23 cellular contexts compared by ENCODE assay signal in genomic region chr6:46233131-46233530, GRCh38.
DNase-seq lines count a peak whose midpoint lies in the region; ATAC-seq, FAIRE-seq and TF ChIP-seq lines count a peak whose summit lies in the region.
"Had no signal": no experiment of that assay in that cellular context is flagged by ENCODE, and none has a peak within 500 bp of the region (broad histone marks: within the 10 kb centered on the region; RNA-seq: fewer than 3 reads in every experiment).

No MANE protein-coding gene starts in this region.

- TF ChIP-seq CTCF in HepG2 (CRISPR knock-in tag; IDR thresholded peaks at IDR 0.05), result no peak
- TF ChIP-seq CTCF in right lobe of liver (IDR thresholded peaks at IDR 0.05), result no peak
- TF ChIP-seq CTCF in IMR-90 (conservative IDR thresholded peaks at IDR 0.05; ENCODE audit: low read depth, low read length), result no peak
- no peak for TF ChIP-seq CTCF in H1 (IDR thresholded peaks at IDR 0.05; ENCODE audit: control extremely low read depth in 1 of 3, insufficient read depth in 1 of 3, low read depth in 1 of 3, low read length in 3 of 3)

- H3K14ac ChIP-seq in IMR-90 (replicated peaks; ENCODE audit: low read depth, low read length), result no peak overlapping the region
- no peak overlapping the region for H3K14ac ChIP-seq in H1 (ENCODE audit: insufficient read length)

- H3K9me3 ChIP-seq in HepG2 (ENCODE audit: low read length) (peaks cover 7% of the 10 kb centered on the region), right lobe of liver (no peaks in the 10 kb centered on the region), BLaER1 (peaks cover 23% of the 10 kb centered on the region), IMR-90 (ENCODE audit: control insufficient read depth, insufficient read depth, low read length) (no peaks in the 10 kb centered on the region), H1 (ENCODE audit: insufficient read depth in 2 of 2, low read depth in 1 of 2, low read length in 1 of 2) (peaks cover 10 to 13% of the 10 kb centered on the region in 2 experiments), MG63 (no peaks in the 10 kb centered on the region)
- H3K9me3 ChIP-seq: Caco-2 had no signal

- CTCF ChIA-PET in HepG2 (lab: Yijun Ruan, JAX; ENCODE audit: low intra/inter-chr PET ratio, low total read pairs), result no interaction called here
- CTCF ChIA-PET in IMR-90 (lab: Yijun Ruan, JAX), result no interaction called here
- CTCF ChIA-PET in H1 (lab: Charles Lee; ENCODE audit: partially characterized antibody), result interaction anchor here (1.3 kb wide), 1 partner anchor 11 kb away, joined by 3 read pairs; no protein-coding TSS in a partner anchor

- no peak for TF ChIP-seq POLR2A in HepG2 (IDR thresholded peaks at IDR 0.05; ENCODE audit: insufficient read depth in 1 of 2, low read depth in 2 of 2, low read length in 2 of 2)
- no peak for TF ChIP-seq POLR2A in right lobe of liver (IDR thresholded peaks at IDR 0.05)
- no peak for TF ChIP-seq POLR2A in IMR-90 (IDR thresholded peaks at IDR 0.05; ENCODE audit: low read depth, low read length)
- no peak for TF ChIP-seq POLR2A in H1 (IDR thresholded peaks at IDR 0.05; ENCODE audit: control extremely low read depth in 1 of 2, low read depth in 2 of 2, low read length in 2 of 2)

- H2BK15ac ChIP-seq in IMR-90 (ENCODE audit: low read depth, low read length), result no peak overlapping the region
- H2BK15ac ChIP-seq in H1 (ENCODE audit: low read length), result no peak overlapping the region

- no peak overlapping the region for H3K56ac ChIP-seq in IMR-90 (ENCODE audit: extremely low read depth, insufficient read depth, low read length)
- no peak overlapping the region for H3K56ac ChIP-seq in H1 (replicated peaks; ENCODE audit: insufficient read length, low read depth, low read length)

- no peak overlapping the region for H3K4ac ChIP-seq in IMR-90 (ENCODE audit: low read depth, low read length)
- H3K4ac ChIP-seq in H1 (replicated peaks; ENCODE audit: insufficient read length, low read depth, low read length), result no peak overlapping the region

- H2AFZ ChIP-seq in HepG2 (ENCODE audit: low read length) (no peak overlapping the region), IMR-90 (replicated peaks; ENCODE audit: low read length, poor library complexity) (no peak overlapping the region), H1 (ENCODE audit: low read length) (no peak overlapping the region)

- H2AK5ac ChIP-seq in IMR-90 (ENCODE audit: low read depth, low read length), result no peak overlapping the region
- no peak overlapping the region for H2AK5ac ChIP-seq in H1 (ENCODE audit: low read depth, low read length)

- DNase-seq in HepG2 (ENCODE audit: low spot score), result no peak
- DNase-seq in right lobe of liver, result no peak
- no peak for DNase-seq in IMR-90
- no peak for DNase-seq in H1 (ENCODE audit: low read depth in 1 of 2, low spot score in 2 of 2)
- DNase-seq in MG63, result no peak
- no peak for DNase-seq in OCI-M1 (lab: John Stamatoyannopoulos, UW)
- DNase-seq in epidermal melanocyte (ENCODE audit: insufficient read length, low spot score), result no peak
- DNase-seq: 8988T; AML-193; Caco-2; Calu3; CD4-positive, alpha-beta T cell; CD8-positive, alpha-beta T cell; DMS79 treated with DMSO at 0.1 percent for 48 hours; GF-D8 had no signal

- H3K4me1 ChIP-seq in HepG2 (ENCODE audit: insufficient read depth, low read length), result no peaks in the 10 kb centered on the region
- no peaks in the 10 kb centered on the region for H3K4me1 ChIP-seq in right lobe of liver
- H3K4me1 ChIP-seq in BLaER1, result peaks cover 40% of the 10 kb centered on the region
- H3K4me1 ChIP-seq in IMR-90 (ENCODE audit: control insufficient read depth, insufficient read depth, low read length), result no peaks in the 10 kb centered on the region
- no peaks in the 10 kb centered on the region for H3K4me1 ChIP-seq in H1 (replicated peaks in 1 of 4; ENCODE audit: control insufficient read depth in 3 of 4, insufficient read depth in 4 of 4, low read length in 3 of 4)
- H3K4me1 ChIP-seq: Caco-2 had no signal

- POLR2A ChIA-PET in HepG2 (lab: Yijun Ruan, JAX) (no interaction called here), IMR-90 (lab: Charles Lee; ENCODE audit: unreplicated experiment) (no interaction called here), H1 (lab: Charles Lee; ENCODE audit: partially characterized antibody) (no interaction called here)

- H3K79me2 ChIP-seq in HepG2 (ENCODE audit: insufficient read depth, low read length), result no peaks in the 10 kb centered on the region
- no peaks in the 10 kb centered on the region for H3K79me2 ChIP-seq in H1 (ENCODE audit: control insufficient read depth in 1 of 2, insufficient read depth in 2 of 2, low read length in 2 of 2)

- no peaks in the 10 kb centered on the region for H4K20me1 ChIP-seq in HepG2 (ENCODE audit: insufficient read depth, low read length)
- no peaks in the 10 kb centered on the region for H4K20me1 ChIP-seq in BLaER1
- H4K20me1 ChIP-seq in IMR-90 (ENCODE audit: insufficient read depth, low read length), result no peaks in the 10 kb centered on the region
- H4K20me1 ChIP-seq in H1 (replicated peaks in 1 of 2; ENCODE audit: control insufficient read depth in 1 of 2, insufficient read depth in 2 of 2, low read length in 2 of 2), result no peaks in the 10 kb centered on the region

- H2BK120ac ChIP-seq in IMR-90 (ENCODE audit: low read depth, low read length) (no peak overlapping the region), H1 (replicated peaks; ENCODE audit: low read depth, low read length) (no peak overlapping the region)

- H3K27ac ChIP-seq in HepG2 (ENCODE audit: extremely low read length, insufficient read depth, low read length) (no peak overlapping the region), right lobe of liver (no peak overlapping the region), BLaER1 (peak overlapping the region; percentile 69), IMR-90 (ENCODE audit: insufficient read depth, low read length) (no peak overlapping the region), H1 (ENCODE audit: low read depth, low read length) (no peak overlapping the region)
- H3K27ac ChIP-seq: C4-2B had no signal

- FAIRE-seq in HepG2 (lab: Jason Lieb, UNC) (no peak), H1 (lab: Jason Lieb, UNC) (no peak)
- FAIRE-seq: A204.1, D721Med, G401.6, GM12878, GM12892, GM18507 had no signal

- H3K27me3 ChIP-seq in HepG2 (ENCODE audit: control insufficient read depth in 1 of 2, insufficient read depth in 2 of 2, low read length in 2 of 2) (no peaks in the 10 kb centered on the region), right lobe of liver (no peaks in the 10 kb centered on the region), BLaER1 (no peaks in the 10 kb centered on the region), IMR-90 (ENCODE audit: control insufficient read depth, insufficient read depth, low read length) (no peaks in the 10 kb centered on the region), H1 (replicated peaks in 1 of 4; ENCODE audit: control insufficient read depth in 3 of 4, extremely low read depth in 1 of 4, insufficient read depth in 3 of 4, low read length in 3 of 4) (no peaks in the 10 kb centered on the region), MG63 (no peaks in the 10 kb centered on the region)

- H4K91ac ChIP-seq in IMR-90 (ENCODE audit: insufficient read depth, low read depth, low read length) (no peak overlapping the region), H1 (replicated peaks; ENCODE audit: insufficient read length, low read length) (no peak overlapping the region)

- H2BK12ac ChIP-seq in H1 (ENCODE audit: low read depth, low read length), result no peak overlapping the region

- H3K79me1 ChIP-seq in IMR-90 (ENCODE audit: low read depth in 1 of 2, low read length in 2 of 2) (no peaks in the 10 kb centered on the region), H1 (ENCODE audit: low read depth, low read length) (no peaks in the 10 kb centered on the region)

- H3K36me3 ChIP-seq in HepG2 (replicated peaks in 1 of 2; ENCODE audit: control insufficient read depth in 1 of 2, insufficient read depth in 2 of 2, low read length in 2 of 2) (no peaks in the 10 kb centered on the region), right lobe of liver (no peaks in the 10 kb centered on the region), BLaER1 (no peaks in the 10 kb centered on the region), IMR-90 (ENCODE audit: control insufficient read depth, insufficient read depth, low read length) (no peaks in the 10 kb centered on the region), H1 (ENCODE audit: control insufficient read depth in 2 of 4, insufficient read depth in 4 of 4, low read length in 3 of 4) (no peaks in the 10 kb centered on the region; a peak in 1 of 8 replicates), MG63 (no peaks in the 10 kb centered on the region)

- TF ChIP-seq EP300 in HepG2 (IDR thresholded peaks at IDR 0.05; ENCODE audit: low read depth in 2 of 2, low read length in 2 of 2), result no peak
- no peak for TF ChIP-seq EP300 in HepG2 (CRISPR knock-in tag; IDR thresholded peaks at IDR 0.05; ENCODE audit: borderline replicate concordance)
- TF ChIP-seq EP300 in H1 (IDR thresholded peaks at IDR 0.05; ENCODE audit: borderline replicate concordance in 1 of 2, low read depth in 2 of 2, low read length in 2 of 2), result no peak

- intact Hi-C loops in HepG2 (cut with micrococcal nuclease; ENCODE audit: unreplicated experiment), result no loop called here
- intact Hi-C loops in right lobe of liver (cut with DNase I), result loop anchor here in 1 of 2 donors (10.0 kb wide), 1 partner anchor 182 kb away; no protein-coding TSS in a partner anchor
- intact Hi-C loops in IMR-90 (cut with micrococcal nuclease), result no loop called here

- H2BK5ac ChIP-seq in IMR-90 (ENCODE audit: low read depth, low read length, poor library complexity, severe bottlenecking) (no peak overlapping the region), H1 (ENCODE audit: low read depth, low read length) (no peak overlapping the region)

- TF ChIP-seq RAD21 in HepG2 (CRISPR knock-in tag; IDR thresholded peaks at IDR 0.05) (no peak), IMR-90 (IDR thresholded peaks at IDR 0.05; ENCODE audit: low read length) (no peak), H1 (IDR thresholded peaks at IDR 0.05 in 1 of 2, conservative IDR thresholded peaks at IDR 0.05 in 1 of 2; ENCODE audit: low read depth in 2 of 2, low read length in 2 of 2) (no peak)

- no peak overlapping the region for H4K5ac ChIP-seq in IMR-90 (ENCODE audit: low read depth, low read length)
- H4K5ac ChIP-seq in H1 (ENCODE audit: insufficient read length, low read depth, low read length), result no peak overlapping the region

- H3K9me1 ChIP-seq in IMR-90 (ENCODE audit: insufficient read depth, low read length), result no peaks in the 10 kb centered on the region

- H3K4me3 ChIP-seq in HepG2 (replicated peaks in 1 of 3; ENCODE audit: insufficient read depth in 1 of 3, low read depth in 2 of 3, low read length in 3 of 3) (no peak overlapping the region), right lobe of liver (no peak overlapping the region), BLaER1 (no peak overlapping the region), IMR-90 (ENCODE audit: insufficient read depth, low read depth, low read length) (no peak overlapping the region), H1 (ENCODE audit: extremely low read depth in 1 of 4, insufficient read depth in 2 of 4, low read depth in 3 of 4, low read length in 4 of 4) (no peak overlapping the region), MG63 (no peak overlapping the region)
- H3K4me3 ChIP-seq: GM12878 had no signal

- no peaks in the 10 kb centered on the region for H3K23me2 ChIP-seq in H1 (ENCODE audit: low read depth, low read length)

- H3K18ac ChIP-seq in IMR-90 (ENCODE audit: low read depth, low read length) (no peak overlapping the region), H1 (ENCODE audit: extremely low read depth, low read length) (no peak overlapping the region)

- no peak overlapping the region for H3K4me2 ChIP-seq in HepG2 (ENCODE audit: low read depth, low read length)
- H3K4me2 ChIP-seq in BLaER1, result peak overlapping the region; percentile 69
- no peak overlapping the region for H3K4me2 ChIP-seq in IMR-90 (ENCODE audit: low read depth, low read length)
- H3K4me2 ChIP-seq in H1 (ENCODE audit: insufficient read depth in 1 of 2, low read depth in 2 of 2, low read length in 2 of 2), result no peak overlapping the region

- H3K23ac ChIP-seq in IMR-90 (ENCODE audit: low read depth, low read length) (no peak overlapping the region), H1 (ENCODE audit: insufficient read length) (no peak overlapping the region)

- 8% methylated on average over 3 of the region's 3 CpGs for WGBS in HepG2 (ENCODE audit: low lambda C conversion rate)
- 100% methylated on average over 3 of the region's 3 CpGs for WGBS in right lobe of liver (ENCODE audit: insufficient coverage, low coverage, low lambda C conversion rate, missing lambda C conversion rate)
- 100% methylated on average over 1 of the region's 3 CpGs; no CpG with 5 or more reads in 1 of the 2 experiments for WGBS in IMR-90 (ENCODE audit: extremely low coverage in 2 of 2, insufficient read length in 1 of 2), 2 experiments
- 87% methylated on average over 3 of the region's 3 CpGs; no CpG with 5 or more reads in 1 of the 2 experiments for WGBS in H1 (ENCODE audit: extremely low coverage in 1 of 2, insufficient coverage in 1 of 2, insufficient read length in 1 of 2, insufficient replicate concordance in 2 of 2, low coverage in 1 of 2, low lambda C conversion rate in 2 of 2, missing lambda C conversion rate in 1 of 2), 2 experiments

- H2AK9ac ChIP-seq in IMR-90 (replicated peaks; ENCODE audit: low read depth, low read length, poor library complexity), result no peak overlapping the region

- ATAC-seq in HepG2 (no peak), right lobe of liver (no peak), IMR-90 (ENCODE audit: low read depth) (no peak)
- ATAC-seq: CD8-positive, alpha-beta T cell had no signal

- H4K8ac ChIP-seq in IMR-90 (ENCODE audit: low read depth in 2 of 2, low read length in 2 of 2), result no peak overlapping the region
- H4K8ac ChIP-seq in H1 (ENCODE audit: extremely low read depth, insufficient read depth, low read length), result no peak overlapping the region

- no peak overlapping the region for H3K9ac ChIP-seq in HepG2 (ENCODE audit: insufficient read depth, low read depth, low read length)
- H3K9ac ChIP-seq in BLaER1, result no peak overlapping the region
- no peak overlapping the region for H3K9ac ChIP-seq in IMR-90 (ENCODE audit: low read depth, low read length)
- no peak overlapping the region for H3K9ac ChIP-seq in H1 (replicated peaks in 1 of 4; ENCODE audit: extremely low read depth in 1 of 4, low read depth in 3 of 4, low read length in 3 of 4)

- H2BK20ac ChIP-seq in IMR-90 (ENCODE audit: low read depth, low read length) (no peak overlapping the region), H1 (ENCODE audit: low read length) (no peak overlapping the region)

- dilution Hi-C loops in IMR-90 (cut with HindIII; ENCODE audit: low sequenced_read_pairs, unreplicated experiment), result no loop called here

- BruUV-seq in HepG2 (replicated peaks; lab: Mats Ljungman, UMichigan), result no TSS peak
- no TSS peak for BruUV-seq in IMR-90 (replicated peaks; lab: Mats Ljungman, UMichigan)

- in situ Hi-C loops in HepG2 (cut with HindIII; ENCODE audit: extremely low pct_ligation_motif_present, low pct_unique_long_range_greater_than_20kb), result no loop called here
- in situ Hi-C loops in IMR-90 (cut with MboI; ENCODE audit: low sequenced_read_pairs), result no loop called here

Comparison
In these comparisons a context has a peak if more than half of its experiments do, and no peak if none do; other contexts are left out.
1. Of the 41 proteins assayed by ChIP-seq in both HepG2 and H1: peak only in HepG2: none; only in H1: none; in both: MAFK; in neither: 40.